Comparison of ENCODE assay signal across 7 cellular contexts in genomic region chr6:139124887-139125672, GRCh38.
A peak's percentile ranks its signal among the peaks of the same experiment; 100 is the strongest.
DNase-seq lines count a peak whose midpoint lies in the region; ATAC-seq and TF ChIP-seq lines count a peak whose summit lies in the region.

No MANE protein-coding gene starts in this region.

- H3F3A ChIP-seq in MM.1S (ENCODE audit: insufficient read depth, low read length), result no peaks in the 10 kb centered on the region

- H3K27ac ChIP-seq in MM.1S (ENCODE audit: low read length) (peak overlapping the region; percentile 1; the same call in 1 of the 2 replicates), VCaP (no peak overlapping the region)

- H4K20me1 ChIP-seq in MM.1S (ENCODE audit: insufficient read depth, low read length), result no peaks in the 10 kb centered on the region

- no peaks in the 10 kb centered on the region for H3K27me3 ChIP-seq in MM.1S (replicated peaks; ENCODE audit: insufficient read depth, low read length)

- peaks cover 29% of the 10 kb centered on the region for H3K4me1 Mint-ChIP-seq in memory B cell
- peaks cover 26 to 45% of the 10 kb centered on the region in 2 donors for H3K4me1 Mint-ChIP-seq in stimulated activated naive B cell treated with anti-CD40 and anti-IgM and Interleukin-4, amounts not matched to agents 10 μg/mL and 1 μg/mL and 100 μg/mL, for 72 hours

- no peaks in the 10 kb centered on the region for H3K27me3 Mint-ChIP-seq in memory B cell
- no peaks in the 10 kb centered on the region for H3K27me3 Mint-ChIP-seq in stimulated activated naive B cell treated with anti-CD40 and anti-IgM and Interleukin-4, amounts not matched to agents 10 μg/mL and 1 μg/mL and 100 μg/mL, for 72 hours

- no peak overlapping the region for H3K9ac ChIP-seq in MM.1S (ENCODE audit: low read length)

- peaks cover 2% of the 10 kb centered on the region for H3K36me3 Mint-ChIP-seq in memory B cell
- H3K36me3 Mint-ChIP-seq in stimulated activated naive B cell treated with anti-CD40 and anti-IgM and Interleukin-4, amounts not matched to agents 10 μg/mL and 1 μg/mL and 100 μg/mL, for 72 hours, result peaks cover 5 to 7% of the 10 kb centered on the region in 2 donors

- no peaks in the 10 kb centered on the region for H3K36me3 ChIP-seq in MM.1S (replicated peaks; ENCODE audit: insufficient read depth, low read length)

- H3K4me3 ChIP-seq in HFF-Myc (replicated peaks; ENCODE audit: low read depth, low read length) (no peak overlapping the region), MM.1S (ENCODE audit: low read length) (no peak overlapping the region)

- H3K9me3 Mint-ChIP-seq in memory B cell, result peaks cover 3% of the 10 kb centered on the region
- H3K9me3 Mint-ChIP-seq in stimulated activated naive B cell treated with anti-CD40 and anti-IgM and Interleukin-4, amounts not matched to agents 10 μg/mL and 1 μg/mL and 100 μg/mL, for 72 hours, result peaks cover under 1 to 5% of the 10 kb centered on the region in 2 donors

- peak overlapping the region; percentile 54 for H3K4me3 Mint-ChIP-seq in memory B cell
- peak overlapping the region; percentile 33 to 59 for H3K4me3 Mint-ChIP-seq in stimulated activated naive B cell treated with anti-CD40 and anti-IgM and Interleukin-4, amounts not matched to agents 10 μg/mL and 1 μg/mL and 100 μg/mL, for 72 hours

- DNase-seq in HFF-Myc (ENCODE audit: extremely low read depth, low read depth) (peak; percentile 65), MM.1S (peak; percentile 86), memory B cell (ENCODE audit: low spot score in 2 of 2) (peak; percentile 50 to 62)
- DNase-seq in central memory CD4-positive, alpha-beta T cell, result peak; percentile 87
- DNase-seq in stimulated activated naive B cell treated with anti-CD40 and anti-IgM and Interleukin-4, amounts not matched to agents 10 μg/mL and 1 μg/mL and 100 μg/mL, for 72 hours, result peak; percentile 73

- 0 out of 2 replicates have a peak overlapping the region, but pooled peaks have one; percentile 15 for H2AFZ ChIP-seq in MM.1S (ENCODE audit: low read length)

- peak; percentile 99 for ATAC-seq in GM18499 (IDR thresholded peaks at IDR 0.05; ENCODE audit: insufficient read depth, unreplicated experiment)
- ATAC-seq in memory B cell (ENCODE audit: low read depth), result peak; percentile 100
- peak; percentile 100 for ATAC-seq in stimulated activated naive B cell treated with anti-CD40 and anti-IgM and Interleukin-4, amounts not matched to agents 10 μg/mL and 1 μg/mL and 100 μg/mL, for 72 hours (replicated peaks)

- H3K27ac Mint-ChIP-seq in memory B cell, result peak overlapping the region; percentile 56
- H3K27ac Mint-ChIP-seq in stimulated activated naive B cell treated with anti-CD40 and anti-IgM and Interleukin-4, amounts not matched to agents 10 μg/mL and 1 μg/mL and 100 μg/mL, for 72 hours, result peak overlapping the region; percentile 39

- peak; percentile 70 for TF ChIP-seq CTCF in HFF-Myc (IDR thresholded peaks at IDR 0.05; ENCODE audit: low read depth, low read length, missing control alignments)
- peak; percentile 86 for TF ChIP-seq CTCF in MM.1S (IDR thresholded peaks at IDR 0.05; ENCODE audit: low read length)
- TF ChIP-seq CTCF in VCaP (conservative IDR thresholded peaks at IDR 0.05), result peak; percentile 76

- H3K79me2 ChIP-seq in MM.1S (ENCODE audit: low read length), result no peaks in the 10 kb centered on the region

- H3K4me1 ChIP-seq in MM.1S (ENCODE audit: low read length), result peaks cover 8% of the 10 kb centered on the region

- no peaks in the 10 kb centered on the region for H3K9me3 ChIP-seq in MM.1S (replicated peaks; ENCODE audit: insufficient read depth, low read length)

- no peaks in the 10 kb centered on the region for H3K9me2 ChIP-seq in MM.1S (replicated peaks; ENCODE audit: insufficient read depth, low read length)

- peak overlapping the region; percentile 14; the same call in 1 of the 2 replicates for H3K4me2 ChIP-seq in MM.1S (ENCODE audit: low read depth, low read length)
